ENCODE assay signal across 1 cellular context in genomic region chr2:201122276-201122675, GRCh38.
A peak's percentile ranks its signal among the peaks of the same experiment; 100 is the strongest.
TF ChIP-seq lines count a peak whose summit lies in the region.

No MANE protein-coding gene starts in this region.

TF ChIP-seq in GM12878, 131 proteins besides CTCF, POLR2A, EP300 and RAD21 (continued from another document):
- no peak for TF ChIP-seq HSF1 (IDR thresholded peaks at IDR 0.05; ENCODE audit: low read depth, low read length)
- no peak for TF ChIP-seq RB1 (IDR thresholded peaks at IDR 0.05; ENCODE audit: borderline replicate concordance)
- no peak for TF ChIP-seq DPF2 (IDR thresholded peaks at IDR 0.05)
- no peak for TF ChIP-seq SUPT20H (IDR thresholded peaks at IDR 0.05; ENCODE audit: borderline replicate concordance, control insufficient read depth, low read depth, low read length)
- TF ChIP-seq MTA2 (IDR thresholded peaks at IDR 0.05; ENCODE audit: low read depth), result no peak
- TF ChIP-seq EGR1 (IDR thresholded peaks at IDR 0.05; ENCODE audit: borderline replicate concordance in 1 of 2, low read depth in 2 of 2, low read length in 2 of 2), result no peak
- TF ChIP-seq BCL3 (IDR thresholded peaks at IDR 0.05; ENCODE audit: borderline replicate concordance, insufficient read depth, low read depth, low read length, poor library complexity, severe bottlenecking), result peak; percentile 60
- TF ChIP-seq CBX3 (IDR thresholded peaks at IDR 0.05; ENCODE audit: borderline replicate concordance, low read depth), result no peak
- 0 out of 2 replicates have a peak, but pooled peaks have one; percentile 16 for TF ChIP-seq RAD51 (IDR thresholded peaks at IDR 0.05)
- TF ChIP-seq TAF1 (IDR thresholded peaks at IDR 0.05; ENCODE audit: borderline replicate concordance, low read depth, low read length), result 0 out of 2 replicates have a peak, but pooled peaks have one; percentile 8
- TF ChIP-seq MEF2A (IDR thresholded peaks at IDR 0.05; ENCODE audit: insufficient read depth, low read depth, low read length), result no peak
- no peak for TF ChIP-seq ZSCAN29 (IDR thresholded peaks at IDR 0.05)
- no peak for TF ChIP-seq ZNF24 (IDR thresholded peaks at IDR 0.05)
- TF ChIP-seq NR2C1 (IDR thresholded peaks at IDR 0.05), result no peak
- TF ChIP-seq SIX5 (IDR thresholded peaks at IDR 0.05; ENCODE audit: low read depth, low read length, severe bottlenecking), result no peak
- no peak for TF ChIP-seq TCF3 (IDR thresholded peaks at IDR 0.05; ENCODE audit: borderline replicate concordance, insufficient read depth, low read depth, low read length)
- TF ChIP-seq MYC (IDR thresholded peaks at IDR 0.05; ENCODE audit: insufficient read depth, insufficient read length, insufficient replicate concordance, low read length, severe bottlenecking), result no peak
- no peak for TF ChIP-seq ATF7 (IDR thresholded peaks at IDR 0.05; ENCODE audit: low read depth)
- no peak for TF ChIP-seq ZNF622 (IDR thresholded peaks at IDR 0.05)
- no peak for TF ChIP-seq SRF (IDR thresholded peaks at IDR 0.05; ENCODE audit: low read depth in 2 of 2, low read length in 2 of 2)
- no peak for TF ChIP-seq ATF3 (IDR thresholded peaks at IDR 0.05; ENCODE audit: borderline replicate concordance, extremely low read depth, low read depth, low read length)
- no peak for TF ChIP-seq MAX (IDR thresholded peaks at IDR 0.05; ENCODE audit: low read depth, low read length)
- no peak for TF ChIP-seq STAT3 (IDR thresholded peaks at IDR 0.05; ENCODE audit: low read depth, low read length)
- no peak for TF ChIP-seq ESRRA (IDR thresholded peaks at IDR 0.05; ENCODE audit: low read length)
- no peak for TF ChIP-seq HDAC2 (IDR thresholded peaks at IDR 0.05)
- no peak for TF ChIP-seq SMC3 (IDR thresholded peaks at IDR 0.05; ENCODE audit: borderline replicate concordance, low read length)
